ENCODE assay signal across 22 cellular contexts in the genomic region with DNA sequence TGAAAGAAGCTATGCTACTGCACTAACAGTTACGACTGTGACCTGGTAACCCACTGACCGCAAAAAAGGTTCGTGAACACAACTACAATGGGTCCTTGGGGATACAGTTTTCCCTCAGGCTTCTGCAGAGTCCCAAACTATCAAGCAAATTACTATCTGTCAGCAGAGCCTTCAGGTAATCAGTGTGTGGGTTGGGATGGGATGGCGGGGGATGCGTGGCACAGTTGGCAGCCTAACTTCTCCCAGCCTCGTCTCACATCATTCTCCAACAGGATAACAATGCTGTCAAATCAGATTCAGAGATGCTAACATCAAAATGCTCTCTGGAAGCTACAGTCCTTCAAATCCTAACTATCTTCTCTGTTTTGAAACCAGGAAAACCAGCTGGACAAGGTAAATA.
"Had no signal": no experiment of that assay in that cellular context is flagged by ENCODE, and none has a peak within 500 bp of the region (broad histone marks: within the 10 kb centered on the region; RNA-seq: fewer than 3 reads in every experiment).

No MANE protein-coding gene starts in this region.

- DNase-seq: activated CD4-positive, alpha-beta memory T cell treated with anti-CD3 and anti-CD28 coated beads, Interleukin-2, amount 10 ng/mL, durations not matched to agents 7 days and 5 days; activated CD4-positive, alpha-beta T cell treated with anti-CD3 and anti-CD28 coated beads for 1 hour; activated CD4-positive, alpha-beta T cell treated with anti-CD3 and anti-CD28 coated beads for 4 hours; activated CD4-positive, alpha-beta T cell treated with anti-CD3 and anti-CD28 coated beads, Interleukin-2, amount 10 ng/mL, durations not matched to agents 7 days and 5 days; activated CD4-positive, alpha-beta T cell treated with anti-CD3 and anti-CD28 coated beads, Interleukin-2, amount 50 U/mL, for 4 hours; activated effector memory CD4-positive, alpha-beta T cell treated with Interleukin-2 at 50 U/mL for 16 hours; activated gamma-delta T cell treated with Interleukin-2 at 50 U/mL for 16 hours; activated naive CD4-positive, alpha-beta T cell treated with anti-CD3 and anti-CD28 coated beads, Interleukin-2, amount 50 U/mL, for 16 hours; activated naive CD4-positive, alpha-beta T cell treated with Interleukin-2 at 50 U/mL for 16 hours; activated T-cell treated with anti-CD3 and anti-CD28 coated beads, Interleukin-2, amount 50 U/mL, for 4 hours; amniotic stem cell; brain microvascular endothelial cell; cortex of kidney; dermis blood vessel endothelial cell; effector CD4-positive, alpha-beta T cell; esophagus squamous epithelium; foreskin melanocyte; T-helper 2 cell had no signal

- ATAC-seq: activated T-cell treated with anti-CD3 and anti-CD28 coated beads, Interleukin-2, amount 50 U/mL, for 4 hours; activated T-helper 17 cell treated with anti-CD3 and anti-CD28 coated beads, Interleukin-2, amount 50 U/mL, for 72 hours; gastroesophageal sphincter; WTC11 had no signal

- H3K27ac ChIP-seq: brain microvascular endothelial cell, epithelial cell of prostate, esophagus squamous epithelium, gastroesophageal sphincter had no signal
